In genomic region chr3:167837430-167837829, GRCh38 we compare ENCODE assay signal across 13 cellular contexts.
DNase-seq lines count a peak whose midpoint lies in the region; ATAC-seq and TF ChIP-seq lines count a peak whose summit lies in the region.
"Had no signal": no experiment of that assay in that cellular context is flagged by ENCODE, and none has a peak within 500 bp of the region (broad histone marks: within the 10 kb centered on the region; RNA-seq: fewer than 3 reads in every experiment).

No MANE protein-coding gene starts in this region.

- no peaks in the 10 kb centered on the region for H3K4me1 Mint-ChIP-seq in activated CD4-positive, alpha-beta T cell treated with anti-CD3 and anti-CD28 coated beads, Interleukin-2, amount 10 ng/mL, durations not matched to agents 7 days and 5 days
- H3K4me1 Mint-ChIP-seq: CD8-positive, alpha-beta memory T cell; T-helper 17 cell had no signal

- H3K4me3 Mint-ChIP-seq in activated CD4-positive, alpha-beta T cell treated with anti-CD3 and anti-CD28 coated beads, Interleukin-2, amount 10 ng/mL, durations not matched to agents 7 days and 5 days = no peak overlapping the region
- H3K4me3 Mint-ChIP-seq: CD8-positive, alpha-beta memory T cell; IgD-negative memory B cell; T-helper 17 cell had no signal

- no peaks in the 10 kb centered on the region for H3K79me2 ChIP-seq in ACC112 (ENCODE audit: control insufficient read depth, insufficient read depth, low read length, unreplicated experiment)

- peak; percentile 24 for DNase-seq in HT1080 (ENCODE audit: low read depth)
- DNase-seq in RWPE2 (ENCODE audit: low spot score) = no peak
- peak; percentile 28 for DNase-seq in fibroblast of the aortic adventitia (ENCODE audit: low read depth)
- no peak for DNase-seq in KG1 (lab: John Stamatoyannopoulos, UW)
- no peak for DNase-seq in DMS79 treated with DMSO at 0.1 percent for 48 hours (lab: John Stamatoyannopoulos, UW)
- no peak for DNase-seq in activated CD4-positive, alpha-beta T cell treated with anti-CD3 and anti-CD28 coated beads, Interleukin-2, amount 10 ng/mL, durations not matched to agents 7 days and 5 days
- no peak for DNase-seq in NK-92 (lab: John Stamatoyannopoulos, UW; ENCODE audit: unreplicated experiment)
- DNase-seq: CD8-positive, alpha-beta memory T cell; effector CD4-positive, alpha-beta T cell; NCI-H446 treated with DMSO at 0.1 percent for 48 hours; T-helper 17 cell had no signal

- no peaks in the 10 kb centered on the region for H3K36me3 Mint-ChIP-seq in activated CD4-positive, alpha-beta T cell treated with anti-CD3 and anti-CD28 coated beads, Interleukin-2, amount 10 ng/mL, durations not matched to agents 7 days and 5 days (ENCODE audit: low read depth)
- H3K36me3 Mint-ChIP-seq: CD8-positive, alpha-beta memory T cell had no signal

- ATAC-seq in RWPE2 (ENCODE audit: low read depth) = no peak
- ATAC-seq: T-helper 17 cell had no signal

- no peaks in the 10 kb centered on the region for H3K9me3 ChIP-seq in RWPE2 (ENCODE audit: severe bottlenecking)

- TF ChIP-seq CTCF in RWPE2 (IDR thresholded peaks at IDR 0.05; ENCODE audit: poor library complexity, severe bottlenecking) (peak; percentile 32), fibroblast of the aortic adventitia (IDR thresholded peaks at IDR 0.05; ENCODE audit: insufficient read depth, low read length) (no peak)

- no peaks in the 10 kb centered on the region for H3K27me3 ChIP-seq in ACC112 (ENCODE audit: insufficient read depth, low read length)
- no peaks in the 10 kb centered on the region for H3K27me3 ChIP-seq in RWPE2 (ENCODE audit: insufficient read depth, poor library complexity, severe bottlenecking)

- POLR2A ChIA-PET in activated CD4-positive, alpha-beta T cell treated with anti-CD3 and anti-CD28 coated beads, Interleukin-2, amount 10 ng/mL, durations not matched to agents 7 days and 5 days (lab: Charles Lee) = no interaction called here

- H3K4me3 ChIP-seq in ACC112 (ENCODE audit: low read depth, low read length) (no peak overlapping the region), RWPE2 (ENCODE audit: severe bottlenecking) (no peak overlapping the region), fibroblast of the aortic adventitia (ENCODE audit: low read depth, low read length) (no peak overlapping the region)

- no peaks in the 10 kb centered on the region for H3K9me3 Mint-ChIP-seq in activated CD4-positive, alpha-beta T cell treated with anti-CD3 and anti-CD28 coated beads, Interleukin-2, amount 10 ng/mL, durations not matched to agents 7 days and 5 days
- H3K9me3 Mint-ChIP-seq: CD8-positive, alpha-beta memory T cell; IgD-negative memory B cell had no signal

- CTCF ChIA-PET in activated CD4-positive, alpha-beta T cell treated with anti-CD3 and anti-CD28 coated beads, Interleukin-2, amount 10 ng/mL, durations not matched to agents 7 days and 5 days (lab: Charles Lee) = no interaction called here

- H3K27ac ChIP-seq in ACC112 (ENCODE audit: low read depth, low read length) (no peak overlapping the region), RWPE2 (ENCODE audit: poor library complexity, severe bottlenecking) (no peak overlapping the region)

- H3K4me1 ChIP-seq in ACC112 (ENCODE audit: control insufficient read depth, insufficient read depth, low read length, unreplicated experiment) = no peaks in the 10 kb centered on the region
- H3K4me1 ChIP-seq in RWPE2 (ENCODE audit: insufficient read depth, poor library complexity, severe bottlenecking) = no peaks in the 10 kb centered on the region

- peak overlapping the region; percentile 74 for H2AFZ ChIP-seq in ACC112 (ENCODE audit: low read length, unreplicated experiment)

- H3K36me3 ChIP-seq in ACC112 (ENCODE audit: insufficient read depth, low read length) (no peaks in the 10 kb centered on the region), RWPE2 (ENCODE audit: low read depth) (no peaks in the 10 kb centered on the region)

- H3K27ac Mint-ChIP-seq in activated CD4-positive, alpha-beta T cell treated with anti-CD3 and anti-CD28 coated beads, Interleukin-2, amount 10 ng/mL, durations not matched to agents 7 days and 5 days = no peak overlapping the region
- H3K27ac Mint-ChIP-seq: CD8-positive, alpha-beta memory T cell; IgD-negative memory B cell; T-helper 17 cell had no signal

- no peaks in the 10 kb centered on the region for H3K27me3 Mint-ChIP-seq in activated CD4-positive, alpha-beta T cell treated with anti-CD3 and anti-CD28 coated beads, Interleukin-2, amount 10 ng/mL, durations not matched to agents 7 days and 5 days
- H3K27me3 Mint-ChIP-seq: IgD-negative memory B cell had no signal

Comparison
In these comparisons a context has a peak if more than half of its experiments do, and no peak if none do; other contexts are left out.
1. DNase-seq: peak in HT1080 (single experiment) and fibroblast of the aortic adventitia (single experiment); none in RWPE2 (single experiment), KG1 (single experiment), DMS79 treated with DMSO at 0.1 percent for 48 hours (single experiment), activated CD4-positive, alpha-beta T cell treated with anti-CD3 and anti-CD28 coated beads, Interleukin-2, amount 10 ng/mL, durations not matched to agents 7 days and 5 days (single experiment) and NK-92 (single experiment).